Comparison of ENCODE assay signal across 9 cellular contexts in the genomic region with DNA sequence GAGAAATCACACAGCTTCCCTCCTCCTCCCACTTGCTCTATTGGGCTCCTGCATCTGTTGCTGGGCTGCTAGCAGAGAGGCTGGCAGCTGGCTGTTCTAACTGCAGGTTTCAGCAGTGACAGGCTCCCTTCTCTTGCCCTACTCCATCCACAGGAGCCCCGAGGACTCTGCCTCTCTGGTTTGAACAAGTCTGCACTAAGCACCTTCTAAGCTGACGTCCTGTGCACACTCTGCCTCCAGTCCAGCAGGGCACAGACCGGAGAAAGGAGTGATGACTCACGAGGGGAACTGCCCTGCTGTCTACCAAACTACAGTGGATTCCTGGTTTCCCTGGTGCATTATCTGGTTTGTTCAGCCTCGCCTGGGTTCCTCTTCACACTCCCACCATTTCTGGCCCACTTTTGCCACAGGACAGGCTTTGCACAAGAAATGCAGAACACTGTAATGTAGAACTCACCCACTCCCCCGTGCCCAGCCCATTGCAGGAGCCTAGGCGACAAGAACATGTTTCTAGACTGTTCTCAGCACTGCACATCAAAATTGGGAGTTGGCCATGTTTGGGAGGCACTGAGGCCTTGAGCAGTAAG. TPM values are rescaled to one million over a fixed set of nuclear protein-coding genes. Genes with fewer than 3 reads are reported as not detected.
A peak's percentile ranks its signal among the peaks of the same experiment; 100 is the strongest.
DNase-seq lines count a peak whose midpoint lies in the region; ATAC-seq, FAIRE-seq and TF ChIP-seq lines count a peak whose summit lies in the region.
"Had no signal": no experiment of that assay in that cellular context is flagged by ENCODE, and none has a peak within 500 bp of the region (broad histone marks: within the 10 kb centered on the region; RNA-seq: fewer than 3 reads in every experiment).

No MANE protein-coding gene starts in this region.

- no peaks in the 10 kb centered on the region for H3K27me3 Mint-ChIP-seq in activated T-cell treated with anti-CD3 and anti-CD28 coated beads, Interleukin-2, amount 50 U/mL, for 72 hours (ENCODE audit: low read depth)
- peaks cover 6% of the 10 kb centered on the region for H3K27me3 Mint-ChIP-seq in osteocyte (ENCODE audit: unreplicated experiment)
- peaks cover 8% of the 10 kb centered on the region for H3K27me3 Mint-ChIP-seq in endothelial cell (ENCODE audit: unreplicated experiment)

- H3K4me2 ChIP-seq in BLaER1 treated with 17β-estradiol and CSF1 and Interleukin-3, amounts not matched to agents 10 nM and 100 nM, result peak overlapping the region; percentile 82 to 100 (median 92)

- TF ChIP-seq CTCF in osteocyte (IDR thresholded peaks at IDR 0.05) (no peak), endothelial cell (IDR thresholded peaks at IDR 0.05; ENCODE audit: unreplicated experiment) (no peak)

- H3K27me3 ChIP-seq in BLaER1 treated with 17β-estradiol and CSF1 and Interleukin-3, amounts not matched to agents 10 nM and 100 nM, result no peaks in the 10 kb centered on the region

- H3K36me3 ChIP-seq in BLaER1 treated with 17β-estradiol and CSF1 and Interleukin-3, amounts not matched to agents 10 nM and 100 nM, result no peaks in the 10 kb centered on the region

- peak overlapping the region in 9 of 11 experiments; percentile 31 to 100 (median 86); a peak in 17 of 22 replicates for H3K27ac ChIP-seq in BLaER1 treated with 17β-estradiol and CSF1 and Interleukin-3, amounts not matched to agents 10 nM and 100 nM
- H3K27ac ChIP-seq: parathyroid adenoma had no signal

- FAIRE-seq in HTR-8/SVneo (lab: Jason Lieb, UNC), result no peak

- peaks cover 11% of the 10 kb centered on the region in 2 donors for H3K36me3 Mint-ChIP-seq in activated T-cell treated with anti-CD3 and anti-CD28 coated beads, Interleukin-2, amount 50 U/mL, for 72 hours (ENCODE audit: insufficient read depth in 2 of 2)
- no peaks in the 10 kb centered on the region for H3K36me3 Mint-ChIP-seq in osteocyte (ENCODE audit: unreplicated experiment)
- no peaks in the 10 kb centered on the region for H3K36me3 Mint-ChIP-seq in endothelial cell (ENCODE audit: low read depth, unreplicated experiment)

- H3K4me3 Mint-ChIP-seq in activated T-cell treated with anti-CD3 and anti-CD28 coated beads, Interleukin-2, amount 50 U/mL, for 72 hours, result peak overlapping the region; percentile 34 to 57
- H3K4me3 Mint-ChIP-seq in osteocyte (ENCODE audit: unreplicated experiment), result no peak overlapping the region
- no peak overlapping the region for H3K4me3 Mint-ChIP-seq in endothelial cell (ENCODE audit: unreplicated experiment)

- H3K9me3 ChIP-seq in BLaER1 treated with 17β-estradiol and CSF1 and Interleukin-3, amounts not matched to agents 10 nM and 100 nM (replicated peaks in 1 of 11), result peaks cover 4 to 13% (median 6%) of the 10 kb centered on the region in 11 experiments

- peaks cover 71 to 95% (median 82%) of the 10 kb centered on the region in 10 experiments for H3K4me1 ChIP-seq in BLaER1 treated with 17β-estradiol and CSF1 and Interleukin-3, amounts not matched to agents 10 nM and 100 nM
- H3K4me1 ChIP-seq: parathyroid adenoma had no signal

- H3K4me3 ChIP-seq in BLaER1 treated with 17β-estradiol and CSF1 and Interleukin-3, amounts not matched to agents 10 nM and 100 nM, result peak overlapping the region in 1 of 10 experiments; percentile 25; a peak in 2 of 20 replicates

- peak overlapping the region; percentile 10 for H3K27ac Mint-ChIP-seq in activated T-cell treated with anti-CD3 and anti-CD28 coated beads, Interleukin-2, amount 50 U/mL, for 72 hours
- H3K27ac Mint-ChIP-seq in osteocyte (ENCODE audit: unreplicated experiment) (no peak overlapping the region), endothelial cell (ENCODE audit: unreplicated experiment) (no peak overlapping the region)

- H3K9me3 Mint-ChIP-seq in activated T-cell treated with anti-CD3 and anti-CD28 coated beads, Interleukin-2, amount 50 U/mL, for 72 hours, result peaks cover 6 to 8% of the 10 kb centered on the region in 2 donors
- no peaks in the 10 kb centered on the region for H3K9me3 Mint-ChIP-seq in osteocyte (ENCODE audit: unreplicated experiment)
- no peaks in the 10 kb centered on the region for H3K9me3 Mint-ChIP-seq in endothelial cell (ENCODE audit: unreplicated experiment)

- H3K9ac ChIP-seq in BLaER1 treated with 17β-estradiol and CSF1 and Interleukin-3, amounts not matched to agents 10 nM and 100 nM, result peak overlapping the region in 4 of 11 experiments; percentile 77 to 95 (median 88); a peak in 10 of 22 replicates
- H3K9ac ChIP-seq: parathyroid adenoma had no signal

- no peaks in the 10 kb centered on the region for H4K20me1 ChIP-seq in BLaER1 treated with 17β-estradiol and CSF1 and Interleukin-3, amounts not matched to agents 10 nM and 100 nM

- H3K4me1 Mint-ChIP-seq in activated T-cell treated with anti-CD3 and anti-CD28 coated beads, Interleukin-2, amount 50 U/mL, for 72 hours (ENCODE audit: low read depth), result peaks cover 95% of the 10 kb centered on the region
- H3K4me1 Mint-ChIP-seq in osteocyte (ENCODE audit: unreplicated experiment) (no peaks in the 10 kb centered on the region), endothelial cell (ENCODE audit: unreplicated experiment) (peaks cover 13% of the 10 kb centered on the region)

- ATAC-seq in activated T-cell treated with anti-CD3 and anti-CD28 coated beads, Interleukin-2, amount 50 U/mL, for 72 hours (replicated peaks in 1 of 2), result peak; percentile 51 to 61
- ATAC-seq in GM19328 (IDR thresholded peaks at IDR 0.05; ENCODE audit: unreplicated experiment) (no peak), GM21515 (IDR thresholded peaks at IDR 0.05; ENCODE audit: unreplicated experiment) (no peak)

- DNase-seq in HTR-8/SVneo (ENCODE audit: insufficient read length, low spot score) (peak; percentile 48), kidney tubule cell (ENCODE audit: low spot score) (peak; percentile 63), osteocyte (ENCODE audit: extremely low spot score, unreplicated experiment) (no peak), endothelial cell (ENCODE audit: low spot score) (no peak)
- no peak for DNase-seq in activated T-cell treated with anti-CD3 and anti-CD28 coated beads, Interleukin-2, amount 50 U/mL, for 72 hours

RNA-seq across cellular contexts. Expression of a gene that starts 26.0 kb away (rescaled TPM):
- 100 to 1,000 TPM in 1 of 2 donors, 10 to 100 TPM in 1; 79.6 to 123 TPM for total RNA-seq in activated T-cell treated with anti-CD3 and anti-CD28 coated beads, Interleukin-2, amount 50 U/mL, for 72 hours
- total RNA-seq in osteocyte, result not detected in 2 replicates
- 0.82 TPM for total RNA-seq in endothelial cell (ENCODE audit: unreplicated experiment)

Comparison
In these comparisons a context has a peak if more than half of its experiments do, and no peak if none do; other contexts are left out.
1. DNase-seq: peak in HTR-8/SVneo (single experiment) and kidney tubule cell (single experiment); none in activated T-cell treated with anti-CD3 and anti-CD28 coated beads, Interleukin-2, amount 50 U/mL, for 72 hours (0 of 2), osteocyte (single experiment) and endothelial cell (single experiment).
2. ATAC-seq: peak in activated T-cell treated with anti-CD3 and anti-CD28 coated beads, Interleukin-2, amount 50 U/mL, for 72 hours (2 of 2); none in GM19328 (single experiment) and GM21515 (single experiment).
3. H3K4me3 Mint-ChIP-seq: peak in activated T-cell treated with anti-CD3 and anti-CD28 coated beads, Interleukin-2, amount 50 U/mL, for 72 hours (2 of 2); none in osteocyte (single experiment) and endothelial cell (single experiment).
4. RNA of a gene that starts 26.0 kb away (total RNA-seq): 79.6 to 123 TPM in activated T-cell treated with anti-CD3 and anti-CD28 coated beads, Interleukin-2, amount 50 U/mL, for 72 hours; 0.82 TPM in endothelial cell (single experiment) and not detected in osteocyte; every median in the first group is over 10 times any median in the second.